In genomic region chr2:5926896-5927512, GRCh38 we compare ENCODE assay signal across 15 cellular contexts.
A peak's percentile ranks its signal among the peaks of the same experiment; 100 is the strongest.
DNase-seq lines count a peak whose midpoint lies in the region; ATAC-seq and TF ChIP-seq lines count a peak whose summit lies in the region.
"Had no signal": no experiment of that assay in that cellular context is flagged by ENCODE, and none has a peak within 500 bp of the region (broad histone marks: within the 10 kb centered on the region; RNA-seq: fewer than 3 reads in every experiment).

No MANE protein-coding gene starts in this region.

- ATAC-seq in left ventricle myocardium superior (peak; percentile 93), left lobe of liver (no peak), HG03432 (IDR thresholded peaks at IDR 0.05; ENCODE audit: unreplicated experiment) (no peak)

- peaks cover 0 to 8% (median 0%) of the 10 kb centered on the region in 45 donors for H3K27me3 ChIP-seq in dorsolateral prefrontal cortex

- no peak overlapping the region for H3K9ac ChIP-seq in SK-N-MC (ENCODE audit: insufficient read length)

- TF ChIP-seq CTCF in dorsolateral prefrontal cortex (IDR thresholded peaks at IDR 0.05 in 54 of 56, conservative IDR thresholded peaks at IDR 0.05 in 2 of 56; ENCODE audit: low read depth in 1 of 56, partially characterized antibody in 56 of 56) = peak in 3 of 56 donors; percentile 13 to 27 (median 21)

- no peak overlapping the region for H3K27ac ChIP-seq in SK-N-MC
- peak overlapping the region in 54 of 59 donors; percentile 16 to 85 (median 71) for H3K27ac ChIP-seq in dorsolateral prefrontal cortex

- DNase-seq in SK-N-MC (ENCODE audit: low read depth, low spot score) (no peak), dorsolateral prefrontal cortex (peak in 1 of 10 donors; percentile 33), left ventricle myocardium superior (peak; percentile 34), pons (ENCODE audit: low spot score) (peak; percentile 79), left lobe of liver (ENCODE audit: low spot score) (no peak), NCI-H1105 (lab: John Stamatoyannopoulos, UW) (no peak)
- DNase-seq in stimulated activated naive CD4-positive, alpha-beta T cell treated with Interleukin-2 at 50 U/mL for 16 hours (lab: John Stamatoyannopoulos, UW) = no peak
- DNase-seq: AML-193; CD4-positive, CD25-positive, alpha-beta regulatory T cell; DMS53; H9; NCI-H1417 treated with DMSO at 0.1 percent for 48 hours; NCI-H2029 treated with DMSO at 0.1 percent for 48 hours; NCI-H526 had no signal

- intact Hi-C loops in dorsolateral prefrontal cortex (cut with DNase I) (loop anchor here in 1 of 2 donors (2.0 kb wide), 1 partner anchor 154 kb away; no protein-coding TSS in a partner anchor), left ventricle myocardium superior (cut with micrococcal nuclease) (no loop called here)

- 0 out of 2 replicates have a peak, but pooled peaks cover 2% of the 10 kb centered on the region for H3K9me3 ChIP-seq in SK-N-MC (ENCODE audit: low read depth, low read length)

- no peaks in the 10 kb centered on the region for H3K36me3 ChIP-seq in SK-N-MC (ENCODE audit: insufficient read depth, low read length)

- H3K4me3 ChIP-seq in SK-N-MC (peak overlapping the region; percentile 33; the same call in 1 of the 2 replicates), dorsolateral prefrontal cortex (peak overlapping the region in 35 of 59 donors; percentile 0 to 56 (median 27))

Comparison
In these comparisons a context has a peak if more than half of its experiments do, and no peak if none do; other contexts are left out.
1. DNase-seq: peak in left ventricle myocardium superior (single experiment) and pons (single experiment); none in SK-N-MC (single experiment), left lobe of liver (single experiment), NCI-H1105 (single experiment) and stimulated activated naive CD4-positive, alpha-beta T cell treated with Interleukin-2 at 50 U/mL for 16 hours (single experiment).